In the genomic region with DNA sequence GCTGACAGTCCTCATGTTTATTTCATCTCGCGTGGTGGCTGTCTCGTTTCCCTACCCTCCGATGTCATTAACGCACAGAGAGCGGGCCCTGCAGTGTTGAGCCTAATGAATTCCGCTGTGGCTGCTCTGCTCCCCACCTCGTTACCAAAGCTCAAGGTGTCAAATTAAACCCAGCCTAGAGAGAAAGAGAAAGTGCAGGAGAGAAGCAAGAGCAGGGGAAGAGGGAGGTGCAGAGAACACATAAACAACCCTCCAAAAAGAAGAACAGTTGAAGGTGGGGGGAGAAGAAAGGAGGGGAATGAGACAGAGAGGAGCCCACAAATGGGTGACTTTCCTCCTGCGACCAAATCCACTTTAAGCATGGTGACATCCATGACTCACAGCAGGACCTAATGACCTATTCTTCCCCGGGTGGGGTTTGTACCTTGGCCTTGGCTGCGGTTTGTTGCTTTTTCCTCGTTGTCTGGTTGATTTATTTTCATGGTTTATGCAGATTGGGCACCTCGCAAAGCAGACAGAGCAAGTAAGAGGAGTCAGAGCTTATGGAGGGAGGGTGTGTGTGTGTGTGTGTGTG, we compare ENCODE assay signal across 12 cellular contexts.
DNase-seq lines count a peak whose midpoint lies in the region; ATAC-seq and TF ChIP-seq lines count a peak whose summit lies in the region.
"Had no signal": no experiment of that assay in that cellular context is flagged by ENCODE, and none has a peak within 500 bp of the region (broad histone marks: within the 10 kb centered on the region; RNA-seq: fewer than 3 reads in every experiment).

No MANE protein-coding gene starts in this region.

- in situ Hi-C loops in brain microvascular endothelial cell (cut with HindIII; ENCODE audit: low pct_ligation_motif_present, low sequenced_read_pairs), result no loop called here

- no peak overlapping the region for H3K4me3 ChIP-seq in brain microvascular endothelial cell (ENCODE audit: low read depth, low read length)
- no peak overlapping the region for H3K4me3 ChIP-seq in mucosa of descending colon
- H3K4me3 ChIP-seq in aorta (ENCODE audit: low read length in 2 of 2), result no peak overlapping the region
- no peak overlapping the region for H3K4me3 ChIP-seq in A673 (ENCODE audit: low read depth, low read length, poor library complexity, severe bottlenecking)
- H3K4me3 ChIP-seq: skin epidermis had no signal

- peak; percentile 2 for DNase-seq in stimulated activated CD8-positive, alpha-beta memory T cell treated with anti-CD3 and anti-CD28 coated beads, Interleukin-12 subunit alpha, Interleukin-12 subunit beta, amount 100 ng/mL, for 1 hour (ENCODE audit: low read depth)
- DNase-seq in stimulated activated CD8-positive, alpha-beta memory T cell treated with anti-CD3 and anti-CD28 coated beads, Interleukin-4, amount 100 ng/mL, for 48 hours, result no peak
- peak; percentile 33 for DNase-seq in brain microvascular endothelial cell
- peak; percentile 58 to 77 (median 64) for DNase-seq in mucosa of descending colon
- no peak for DNase-seq in aorta
- no peak for DNase-seq in A673 (ENCODE audit: low spot score)
- DNase-seq in NCI-H1105 (lab: John Stamatoyannopoulos, UW), result no peak
- DNase-seq: activated T-cell treated with anti-CD3 and anti-CD28 coated beads, Interleukin-2, amount 50 U/mL, for 4 hours; CD4-positive, CD25-positive, alpha-beta regulatory T cell; RPMI8226 had no signal

- H3K9me3 ChIP-seq in mucosa of descending colon (no peaks in the 10 kb centered on the region), aorta (ENCODE audit: control insufficient read depth, low read length) (no peaks in the 10 kb centered on the region), A673 (ENCODE audit: low read depth, low read length, poor library complexity, severe bottlenecking) (no peaks in the 10 kb centered on the region)

- H3K27me3 ChIP-seq in brain microvascular endothelial cell (replicated peaks), result no peaks in the 10 kb centered on the region
- H3K27me3 ChIP-seq in aorta (ENCODE audit: control insufficient read depth in 1 of 2, insufficient read depth in 2 of 2, low read length in 1 of 2), result no peaks in the 10 kb centered on the region
- no peaks in the 10 kb centered on the region for H3K27me3 ChIP-seq in A673 (replicated peaks; ENCODE audit: insufficient read depth, low read depth, low read length, poor library complexity)

- intact Hi-C loops in mucosa of descending colon (cut with DNase I, micrococcal nuclease) (no loop called here), aorta (cut with DNase I) (no loop called here), A673 (cut with micrococcal nuclease; ENCODE audit: unreplicated experiment) (no loop called here)

- BruUV-seq in A673 (replicated peaks; lab: Mats Ljungman, UMichigan), result no TSS peak

- POLR2A ChIA-PET in A673 (lab: Charles Lee; ENCODE audit: low non-redundant PET), result no interaction called here

- H3K4me1 ChIP-seq in mucosa of descending colon (ENCODE audit: low read depth) (peaks cover 50% of the 10 kb centered on the region), aorta (ENCODE audit: control insufficient read depth in 1 of 2, insufficient read depth in 2 of 2, low read length in 2 of 2) (peaks cover 2 to 3% of the 10 kb centered on the region in 2 donors), A673 (ENCODE audit: insufficient read depth, low read length, poor library complexity, severe bottlenecking) (peaks cover 39% of the 10 kb centered on the region)

- CTCF ChIA-PET in A673 (lab: Charles Lee), result interaction anchor here (0.6 to 1.4 kb wide), 2 partner anchors 11 to 92 kb away, joined by 3 to 5 read pairs; a partner anchor contains a TSS

- H3K36me3 ChIP-seq in brain microvascular endothelial cell (replicated peaks) (no peaks in the 10 kb centered on the region), mucosa of descending colon (ENCODE audit: low read depth) (no peaks in the 10 kb centered on the region), aorta (ENCODE audit: control insufficient read depth in 1 of 2, insufficient read depth in 2 of 2, low read length in 1 of 2) (no peaks in the 10 kb centered on the region), A673 (ENCODE audit: insufficient read depth, low read length, poor library complexity, severe bottlenecking) (no peaks in the 10 kb centered on the region)

- WGBS in aorta, 2 donors, result 69 to 73% methylated on average over 13 of the region's 13 CpGs

- TF ChIP-seq CTCF in brain microvascular endothelial cell (IDR thresholded peaks at IDR 0.05; ENCODE audit: low read depth, low read length, missing control alignments), result no peak
- TF ChIP-seq CTCF in mucosa of descending colon (IDR thresholded peaks at IDR 0.05), result no peak
- no peak for TF ChIP-seq CTCF in A673 (conservative IDR thresholded peaks at IDR 0.05; ENCODE audit: low read depth, low read length)

- peak; percentile 91 for ATAC-seq in mucosa of descending colon
- ATAC-seq in aorta (ENCODE audit: low FRiP score), result peak; percentile 28
- no peak for ATAC-seq in GM19452 (IDR thresholded peaks at IDR 0.05; ENCODE audit: unreplicated experiment)
- ATAC-seq: activated T-cell treated with anti-CD3 and anti-CD28 coated beads, Interleukin-2, amount 50 U/mL, for 4 hours had no signal

- H3K27ac ChIP-seq in brain microvascular endothelial cell (no peak overlapping the region), aorta (ENCODE audit: low read depth in 1 of 2, low read length in 2 of 2) (no peak overlapping the region), A673 (ENCODE audit: low read depth, low read length, poor library complexity, severe bottlenecking) (no peak overlapping the region)
- H3K27ac ChIP-seq: skin epidermis had no signal

Comparison
In these comparisons a context has a peak if more than half of its experiments do, and no peak if none do; other contexts are left out.
1. DNase-seq: peak in stimulated activated CD8-positive, alpha-beta memory T cell treated with anti-CD3 and anti-CD28 coated beads, Interleukin-12 subunit alpha, Interleukin-12 subunit beta, amount 100 ng/mL, for 1 hour (single experiment), brain microvascular endothelial cell (single experiment) and mucosa of descending colon (3 of 3); none in stimulated activated CD8-positive, alpha-beta memory T cell treated with anti-CD3 and anti-CD28 coated beads, Interleukin-4, amount 100 ng/mL, for 48 hours (single experiment), aorta (0 of 2), A673 (single experiment) and NCI-H1105 (single experiment).